Comparison of ENCODE assay signal across 23 cellular contexts in the genomic region with DNA sequence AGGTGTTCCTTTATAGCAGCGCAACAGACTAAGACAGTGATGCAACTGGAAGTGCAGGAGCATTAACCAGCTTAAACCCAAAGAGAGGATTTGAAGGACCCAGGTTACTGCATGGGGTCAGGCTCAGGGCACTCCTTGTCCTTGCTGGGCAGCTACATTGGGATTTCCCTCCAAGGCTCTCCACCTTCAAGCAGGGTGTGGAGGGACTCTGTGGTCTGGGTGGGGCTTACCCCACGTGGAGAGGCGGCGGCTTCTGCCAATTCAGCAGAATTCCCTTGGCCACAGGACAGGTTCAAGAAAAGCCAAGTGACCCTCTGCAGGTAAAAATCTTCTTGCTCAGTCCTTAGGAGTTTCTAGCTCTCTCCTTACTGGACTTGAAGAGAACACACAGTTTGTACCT.
"Had no signal": no experiment of that assay in that cellular context is flagged by ENCODE, and none has a peak within 500 bp of the region (broad histone marks: within the 10 kb centered on the region; RNA-seq: fewer than 3 reads in every experiment).

No MANE protein-coding gene starts in this region.

- H3K9me3 ChIP-seq: neutrophil, ovary, prostate gland, spleen, thyroid gland had no signal

- DNase-seq: activated CD4-positive, alpha-beta T cell treated with anti-CD3 and anti-CD28 coated beads, Interleukin-2, amount 10 ng/mL, durations not matched to agents 24 days and 14 days; activated CD4-positive, CD25-positive, alpha-beta regulatory T cell; activated CD8-positive, alpha-beta memory T cell treated with anti-CD3 and anti-CD28 coated beads, Interleukin-2, amount 50 U/mL, for 48 hours; activated gamma-delta T cell; activated T-cell treated with anti-CD3 and anti-CD28 coated beads, Interleukin-2, amount 50 U/mL, for 4 hours; central memory CD4-positive, alpha-beta T cell; dermis blood vessel endothelial cell; effector CD8-positive, alpha-beta T cell; erythroblast; foreskin keratinocyte; naive thymus-derived CD8-positive, alpha-beta T cell; ovary; spleen; stimulated activated CD4-positive, alpha-beta T cell treated with anti-CD3 and anti-CD28 coated beads, Interleukin-4, amount 100 ng/mL, for 1 hour; stimulated activated naive CD4-positive, alpha-beta T cell treated with Interleukin-2 at 50 U/mL for 16 hours; substantia nigra; thyroid gland had no signal

- H3K36me3 ChIP-seq: ovary, prostate gland had no signal

- ATAC-seq: activated T-cell treated with anti-CD3 and anti-CD28 coated beads, Interleukin-2, amount 50 U/mL, for 4 hours; foreskin keratinocyte; naive thymus-derived CD8-positive, alpha-beta T cell had no signal

- H3K9me3 Mint-ChIP-seq: activated CD4-positive, alpha-beta T cell treated with anti-CD3 and anti-CD28 coated beads, Interleukin-2, amount 10 ng/mL, durations not matched to agents 24 days and 14 days; activated naive CD4-positive, alpha-beta T cell treated with anti-CD3 and anti-CD28 coated beads, Interleukin-2, amount 50 U/mL, for 24 hours; naive thymus-derived CD8-positive, alpha-beta T cell had no signal

- H3K27me3 Mint-ChIP-seq: activated CD4-positive, alpha-beta T cell treated with anti-CD3 and anti-CD28 coated beads, Interleukin-2, amount 10 ng/mL, durations not matched to agents 24 days and 14 days; activated naive CD4-positive, alpha-beta T cell treated with anti-CD3 and anti-CD28 coated beads, Interleukin-2, amount 50 U/mL, for 24 hours; naive thymus-derived CD8-positive, alpha-beta T cell had no signal

- H3K4me3 ChIP-seq: lung, ovary, prostate gland, spleen, thyroid gland had no signal

- H3K4me1 ChIP-seq: foreskin keratinocyte, prostate gland had no signal

- H3K27me3 ChIP-seq: foreskin keratinocyte, neutrophil, ovary, spleen, thyroid gland had no signal

- H3K27ac ChIP-seq: foreskin keratinocyte, neutrophil, ovary, prostate gland, spleen, thyroid gland had no signal

- H3K27ac Mint-ChIP-seq: activated CD4-positive, alpha-beta T cell treated with anti-CD3 and anti-CD28 coated beads, Interleukin-2, amount 10 ng/mL, durations not matched to agents 24 days and 14 days; activated naive CD4-positive, alpha-beta T cell treated with anti-CD3 and anti-CD28 coated beads, Interleukin-2, amount 50 U/mL, for 24 hours had no signal

- FAIRE-seq: astrocyte, keratinocyte had no signal

- H3K4me3 Mint-ChIP-seq: activated CD4-positive, alpha-beta T cell treated with anti-CD3 and anti-CD28 coated beads, Interleukin-2, amount 10 ng/mL, durations not matched to agents 24 days and 14 days; activated naive CD4-positive, alpha-beta T cell treated with anti-CD3 and anti-CD28 coated beads, Interleukin-2, amount 50 U/mL, for 24 hours; activated T-cell treated with anti-CD3 and anti-CD28 coated beads, Interleukin-2, amount 50 U/mL, for 4 hours had no signal
